Comparison of ENCODE assay signal across 20 cellular contexts in the genomic region with DNA sequence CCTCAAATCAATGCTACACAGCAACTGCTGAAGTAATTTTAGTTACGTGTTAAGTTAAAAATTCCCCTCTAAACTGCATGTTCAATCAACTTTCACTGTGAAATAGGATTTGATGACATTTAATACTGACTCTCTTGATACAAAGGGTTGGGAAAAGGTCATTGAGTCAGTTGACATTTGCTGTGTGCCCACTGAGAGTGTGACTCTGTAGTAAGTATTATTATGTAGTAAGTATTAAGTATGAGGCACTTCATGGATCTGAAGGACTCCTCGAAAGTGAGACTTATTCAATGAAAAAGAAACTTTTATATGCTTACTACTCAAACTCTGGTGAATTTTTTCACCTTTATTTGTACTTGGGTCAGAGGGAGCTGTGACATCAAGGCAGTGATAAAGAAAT.
"Had no signal": no experiment of that assay in that cellular context is flagged by ENCODE, and none has a peak within 500 bp of the region (broad histone marks: within the 10 kb centered on the region; RNA-seq: fewer than 3 reads in every experiment).

No MANE protein-coding gene starts in this region.

- H3K4me1 Mint-ChIP-seq: endodermal cell, natural killer cell had no signal

- H3K4me3 Mint-ChIP-seq: endodermal cell, mesothelial cell of epicardium, natural killer cell, type B pancreatic cell had no signal

- DNase-seq: activated CD4-positive, alpha-beta T cell treated with anti-CD3 and anti-CD28 coated beads for 1 hour; activated CD8-positive, alpha-beta memory T cell treated with anti-CD3 and anti-CD28 coated beads, Interleukin-2, amount 50 U/mL, for 48 hours; anterior cingulate cortex; body of pancreas; cortex of kidney; endodermal cell; esophagus squamous epithelium; gastrocnemius medialis; hypothalamus; left ventricle myocardium superior; mammary epithelial cell; natural killer cell; retina; SIG-M5; sigmoid colon; stimulated activated CD4-positive, alpha-beta T cell treated with anti-CD3 and anti-CD28 coated beads, Interleukin-4, amount 100 ng/mL, for 1 hour had no signal

- ATAC-seq: body of pancreas, gastrocnemius medialis, left ventricle myocardium superior, natural killer cell, SK-N-SH treated with all-trans-retinoic acid at 6 μM for 48 hours had no signal

- H3K36me3 Mint-ChIP-seq: mesothelial cell of epicardium, natural killer cell, type B pancreatic cell had no signal

- H3K27ac Mint-ChIP-seq: endodermal cell, mesothelial cell of epicardium, natural killer cell, progenitor cell of endocrine pancreas, type B pancreatic cell had no signal

- H3K9me3 Mint-ChIP-seq: endodermal cell, mesothelial cell of epicardium, natural killer cell, type B pancreatic cell had no signal

- H3K27me3 Mint-ChIP-seq: progenitor cell of endocrine pancreas, type B pancreatic cell had no signal
